ENCODE assay signal across 10 cellular contexts in the genomic region with DNA sequence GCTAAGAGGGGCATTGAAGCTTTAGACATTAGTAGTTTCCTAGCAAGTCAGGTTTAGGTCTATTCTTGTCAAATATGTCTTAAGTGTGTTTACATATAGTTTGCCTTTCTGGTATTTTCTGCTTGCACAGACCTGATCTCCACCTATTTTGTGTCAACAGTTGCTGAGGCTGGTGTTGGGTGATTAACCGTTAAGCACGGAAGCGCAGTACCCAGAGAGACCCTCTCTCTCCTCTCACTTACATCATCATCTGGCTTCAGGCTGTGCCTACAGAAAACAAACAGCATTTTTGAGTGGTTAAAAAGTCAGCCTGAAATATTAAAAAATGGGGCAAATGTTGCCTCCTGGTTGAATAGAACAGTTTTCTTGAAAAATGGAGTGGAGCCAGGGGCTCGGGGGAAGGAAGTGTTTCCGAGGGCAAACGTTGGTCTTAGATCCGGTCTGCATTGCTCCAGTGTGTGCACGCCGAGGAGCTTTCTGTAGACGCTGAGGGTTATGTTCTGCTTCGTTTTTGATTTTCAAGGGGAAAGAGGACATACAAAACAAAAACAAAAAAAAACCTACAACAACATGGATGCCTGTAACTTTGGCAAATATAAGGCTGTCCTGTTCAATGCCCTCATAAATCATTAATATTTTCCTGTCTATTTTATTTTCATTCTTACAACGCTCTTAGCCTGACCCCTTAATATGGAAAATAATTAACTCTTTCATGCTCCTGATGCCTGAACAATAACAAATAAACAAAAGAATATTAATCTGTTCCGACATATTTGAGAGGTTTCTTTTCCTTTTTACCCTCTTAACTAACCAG.
DNase-seq lines count a peak whose midpoint lies in the region; ATAC-seq, FAIRE-seq and TF ChIP-seq lines count a peak whose summit lies in the region.
"Had no signal": no experiment of that assay in that cellular context is flagged by ENCODE, and none has a peak within 500 bp of the region (broad histone marks: within the 10 kb centered on the region; RNA-seq: fewer than 3 reads in every experiment).

No MANE protein-coding gene starts in this region.

- H3K36me3 ChIP-seq in RWPE2 (ENCODE audit: low read depth) (no peaks in the 10 kb centered on the region), prostate gland (no peaks in the 10 kb centered on the region)
- H3K36me3 ChIP-seq: neutrophil had no signal

- H3K27ac ChIP-seq in RWPE2 (ENCODE audit: poor library complexity, severe bottlenecking) = peak overlapping the region; percentile 83
- peak overlapping the region; percentile 23 for H3K27ac ChIP-seq in foreskin keratinocyte
- peak overlapping the region; percentile 17 to 46 for H3K27ac ChIP-seq in prostate gland
- H3K27ac ChIP-seq: neutrophil had no signal

- ATAC-seq in RWPE2 (ENCODE audit: low read depth) = peak; percentile 76
- peak; percentile 38 for ATAC-seq in foreskin keratinocyte
- ATAC-seq in GM18870 (IDR thresholded peaks at IDR 0.05; ENCODE audit: unreplicated experiment) = no peak

- intact Hi-C loops in prostate gland (cut with DNase I) = no loop called here

- TF ChIP-seq POLR2A in prostate gland (IDR thresholded peaks at IDR 0.05) (no peak), GM12891 (IDR thresholded peaks at IDR 0.05; ENCODE audit: low read depth, low read length) (no peak)

- 3% methylated on average over 13 of the region's 13 CpGs for WGBS in prostate gland

- no peak for TF ChIP-seq CTCF in D721Med (IDR thresholded peaks at IDR 0.05; ENCODE audit: insufficient read depth, missing control alignments)
- TF ChIP-seq CTCF in RWPE2 (IDR thresholded peaks at IDR 0.05; ENCODE audit: poor library complexity, severe bottlenecking) = no peak
- no peak for TF ChIP-seq CTCF in foreskin keratinocyte (conservative IDR thresholded peaks at IDR 0.05)
- TF ChIP-seq CTCF in prostate gland (IDR thresholded peaks at IDR 0.05) = no peak

- H3K9me3 ChIP-seq in RWPE2 (ENCODE audit: severe bottlenecking) = no peaks in the 10 kb centered on the region
- no peaks in the 10 kb centered on the region for H3K9me3 ChIP-seq in prostate gland
- H3K9me3 ChIP-seq: neutrophil had no signal

- H3K27me3 ChIP-seq in RWPE2 (ENCODE audit: insufficient read depth, poor library complexity, severe bottlenecking) (no peaks in the 10 kb centered on the region), foreskin keratinocyte (no peaks in the 10 kb centered on the region), prostate gland (replicated peaks; ENCODE audit: insufficient read depth) (no peaks in the 10 kb centered on the region)

- peak overlapping the region; percentile 1 for H3K4me3 ChIP-seq in RWPE2 (ENCODE audit: severe bottlenecking)
- no peak overlapping the region for H3K4me3 ChIP-seq in prostate gland

- FAIRE-seq in D721Med (lab: Jason Lieb, UNC) (peak; percentile 58), GM12891 (lab: Jason Lieb, UNC) (no peak)

- DNase-seq in D721Med (ENCODE audit: insufficient read length, low spot score) (no peak), RWPE2 (ENCODE audit: low spot score) (no peak), foreskin keratinocyte (peak; percentile 77 to 81), prostate gland (ENCODE audit: low spot score) (no peak), GM12891 (ENCODE audit: insufficient read length, low spot score) (no peak)
- no peak for DNase-seq in central memory CD4-positive, alpha-beta T cell
- DNase-seq in activated CD4-positive, alpha-beta T cell treated with anti-CD3 and anti-CD28 coated beads, Interleukin-2, amount 50 U/mL, for 1 hour = no peak
- DNase-seq: cerebellar nuclear complex had no signal

- H3K4me1 ChIP-seq in RWPE2 (ENCODE audit: insufficient read depth, poor library complexity, severe bottlenecking) = peaks cover 48% of the 10 kb centered on the region
- H3K4me1 ChIP-seq in foreskin keratinocyte = peaks cover 17% of the 10 kb centered on the region
- no peaks in the 10 kb centered on the region for H3K4me1 ChIP-seq in prostate gland (replicated peaks)

TF ChIP-seq in GM12891, 5 proteins besides CTCF, POLR2A, EP300 and RAD21:
- no peak for TF ChIP-seq SPI1 (IDR thresholded peaks at IDR 0.05; ENCODE audit: low read depth, low read length)

Comparison
In these comparisons a context has a peak if more than half of its experiments do, and no peak if none do; other contexts are left out.
1. DNase-seq: peak in foreskin keratinocyte (2 of 2); none in D721Med (single experiment), RWPE2 (single experiment), prostate gland (single experiment), GM12891 (single experiment), central memory CD4-positive, alpha-beta T cell (single experiment) and activated CD4-positive, alpha-beta T cell treated with anti-CD3 and anti-CD28 coated beads, Interleukin-2, amount 50 U/mL, for 1 hour (single experiment).
2. H3K27ac ChIP-seq: peak in every context shown above with its lines; median percentile 83 in RWPE2; 32 in prostate gland; 23 in foreskin keratinocyte.